In the genomic region with DNA sequence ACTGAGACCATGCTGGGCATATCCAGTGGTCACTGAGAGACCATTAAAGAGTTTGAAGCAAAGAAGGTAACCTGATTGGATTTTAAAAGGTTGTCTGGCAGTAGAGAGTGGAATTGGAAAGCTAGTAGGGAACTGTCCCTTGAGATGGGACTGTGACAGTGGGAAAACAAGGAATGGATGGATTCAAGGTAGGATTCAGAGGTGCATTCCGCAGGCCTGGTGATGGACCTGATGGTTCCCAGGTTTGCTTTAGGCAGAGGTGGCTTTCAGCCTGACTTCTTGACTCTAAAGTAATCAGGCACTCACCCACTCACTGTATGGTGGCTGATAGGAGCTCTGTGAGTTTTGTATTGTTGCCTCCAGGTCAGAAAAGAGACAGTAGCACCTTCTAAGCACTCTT, we compare ENCODE assay signal across 2 cellular contexts.
A peak's percentile ranks its signal among the peaks of the same experiment; 100 is the strongest.
TF ChIP-seq lines count a peak whose summit lies in the region.

No MANE protein-coding gene starts in this region.

TF ChIP-seq in WTC11, 78 proteins besides CTCF, POLR2A, EP300 and RAD21:
- TF ChIP-seq, protein P1, sequence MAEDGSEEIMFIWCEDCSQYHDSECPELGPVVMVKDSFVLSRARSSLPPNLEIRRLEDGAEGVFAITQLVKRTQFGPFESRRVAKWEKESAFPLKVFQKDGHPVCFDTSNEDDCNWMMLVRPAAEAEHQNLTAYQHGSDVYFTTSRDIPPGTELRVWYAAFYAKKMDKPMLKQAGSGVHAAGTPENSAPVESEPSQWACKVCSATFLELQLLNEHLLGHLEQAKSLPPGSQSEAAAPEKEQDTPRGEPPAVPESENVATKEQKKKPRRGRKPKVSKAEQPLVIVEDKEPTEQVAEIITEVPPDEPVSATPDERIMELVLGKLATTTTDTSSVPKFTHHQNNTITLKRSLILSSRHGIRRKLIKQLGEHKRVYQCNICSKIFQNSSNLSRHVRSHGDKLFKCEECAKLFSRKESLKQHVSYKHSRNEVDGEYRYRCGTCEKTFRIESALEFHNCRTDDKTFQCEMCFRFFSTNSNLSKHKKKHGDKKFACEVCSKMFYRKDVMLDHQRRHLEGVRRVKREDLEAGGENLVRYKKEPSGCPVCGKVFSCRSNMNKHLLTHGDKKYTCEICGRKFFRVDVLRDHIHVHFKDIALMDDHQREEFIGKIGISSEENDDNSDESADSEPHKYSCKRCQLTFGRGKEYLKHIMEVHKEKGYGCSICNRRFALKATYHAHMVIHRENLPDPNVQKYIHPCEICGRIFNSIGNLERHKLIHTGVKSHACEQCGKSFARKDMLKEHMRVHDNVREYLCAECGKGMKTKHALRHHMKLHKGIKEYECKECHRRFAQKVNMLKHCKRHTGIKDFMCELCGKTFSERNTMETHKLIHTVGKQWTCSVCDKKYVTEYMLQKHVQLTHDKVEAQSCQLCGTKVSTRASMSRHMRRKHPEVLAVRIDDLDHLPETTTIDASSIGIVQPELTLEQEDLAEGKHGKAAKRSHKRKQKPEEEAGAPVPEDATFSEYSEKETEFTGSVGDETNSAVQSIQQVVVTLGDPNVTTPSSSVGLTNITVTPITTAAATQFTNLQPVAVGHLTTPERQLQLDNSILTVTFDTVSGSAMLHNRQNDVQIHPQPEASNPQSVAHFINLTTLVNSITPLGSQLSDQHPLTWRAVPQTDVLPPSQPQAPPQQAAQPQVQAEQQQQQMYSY (CRISPR knock-in tag; IDR thresholded peaks at IDR 0.05) = peak; percentile 62; the same call in 1 of the 2 replicates
- TF ChIP-seq ETV6 (CRISPR knock-in tag; IDR thresholded peaks at IDR 0.05) = no peak
TF ChIP-seq in WTC11: peak in this region for 1.

TF ChIP-seq in HepG2, 621 proteins besides CTCF, POLR2A, EP300 and RAD21 (continued from another document):
- TF ChIP-seq, protein P1 (CRISPR knock-in tag; IDR thresholded peaks at IDR 0.05) = peak; percentile 74; the same call in 1 of the 2 replicates
- no peak for TF ChIP-seq SMARCC2 (IDR thresholded peaks at IDR 0.05)
